ENCODE assay signal across 1 cellular context in the genomic region with DNA sequence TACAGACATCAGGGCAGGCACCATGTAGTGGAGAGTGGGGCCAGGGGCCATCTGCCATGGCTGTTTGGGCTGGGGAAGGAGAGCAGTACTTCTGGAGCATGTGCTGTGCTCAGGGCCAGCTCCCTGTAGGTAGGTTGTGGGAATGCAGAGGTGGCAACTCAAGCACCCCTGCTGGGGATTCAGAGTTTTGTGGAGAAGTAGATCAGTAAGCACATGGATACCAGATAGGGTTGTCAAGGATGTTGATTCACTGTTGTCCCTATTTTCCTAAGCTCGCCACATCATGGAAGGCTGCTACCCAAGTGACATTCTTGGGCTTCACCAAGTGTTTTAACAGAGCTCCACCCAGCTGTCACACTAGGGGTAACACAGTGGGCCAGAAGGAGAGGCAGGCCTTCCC.
TF ChIP-seq lines count a peak whose summit lies in the region.

No MANE protein-coding gene starts in this region.

TF ChIP-seq in WTC11, 78 proteins besides CTCF, POLR2A, EP300 and RAD21 (continued from another document):
- TF ChIP-seq ZNF425 (CRISPR knock-in tag; conservative IDR thresholded peaks at IDR 0.05) = no peak
- no peak for TF ChIP-seq ATF1 (CRISPR knock-in tag; IDR thresholded peaks at IDR 0.05)
- no peak for TF ChIP-seq USF2 (CRISPR knock-in tag; IDR thresholded peaks at IDR 0.05)
- no peak for TF ChIP-seq KAT7 (CRISPR knock-in tag; IDR thresholded peaks at IDR 0.05; ENCODE audit: borderline replicate concordance)
- no peak for TF ChIP-seq CREB1 (CRISPR knock-in tag; IDR thresholded peaks at IDR 0.05)
- no peak for TF ChIP-seq SOX15 (CRISPR knock-in tag; IDR thresholded peaks at IDR 0.05)
- TF ChIP-seq, protein P1, sequence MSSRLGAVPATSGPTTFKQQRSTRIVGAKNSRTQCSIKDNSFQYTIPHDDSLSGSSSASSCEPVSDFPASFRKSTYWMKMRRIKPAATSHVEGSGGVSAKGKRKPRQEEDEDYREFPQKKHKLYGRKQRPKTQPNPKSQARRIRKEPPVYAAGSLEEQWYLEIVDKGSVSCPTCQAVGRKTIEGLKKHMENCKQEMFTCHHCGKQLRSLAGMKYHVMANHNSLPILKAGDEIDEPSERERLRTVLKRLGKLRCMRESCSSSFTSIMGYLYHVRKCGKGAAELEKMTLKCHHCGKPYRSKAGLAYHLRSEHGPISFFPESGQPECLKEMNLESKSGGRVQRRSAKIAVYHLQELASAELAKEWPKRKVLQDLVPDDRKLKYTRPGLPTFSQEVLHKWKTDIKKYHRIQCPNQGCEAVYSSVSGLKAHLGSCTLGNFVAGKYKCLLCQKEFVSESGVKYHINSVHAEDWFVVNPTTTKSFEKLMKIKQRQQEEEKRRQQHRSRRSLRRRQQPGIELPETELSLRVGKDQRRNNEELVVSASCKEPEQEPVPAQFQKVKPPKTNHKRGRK (CRISPR knock-in tag; IDR thresholded peaks at IDR 0.05; ENCODE audit: borderline replicate concordance) = no peak
TF ChIP-seq in WTC11: peak in this region for 0.
